Comparison of ENCODE assay signal across 11 cellular contexts in genomic region chr12:116273813-116274551, GRCh38. TPM values are rescaled to one million over a fixed set of nuclear protein-coding genes. Genes with fewer than 3 reads are reported as not detected.
DNase-seq lines count a peak whose midpoint lies in the region; ATAC-seq, FAIRE-seq and TF ChIP-seq lines count a peak whose summit lies in the region.
"Had no signal": no experiment of that assay in that cellular context is flagged by ENCODE, and none has a peak within 500 bp of the region (broad histone marks: within the 10 kb centered on the region; RNA-seq: fewer than 3 reads in every experiment).

No MANE protein-coding gene starts in this region.

- H3K4me2 ChIP-seq in keratinocyte (ENCODE audit: control insufficient read depth, extremely low read depth, insufficient read depth, low read depth, low read length): peak overlapping the region; percentile 94

- peak overlapping the region; percentile 58 to 95 (median 79) for H3K4me3 ChIP-seq in keratinocyte (ENCODE audit: control insufficient read depth in 2 of 3, extremely low read depth in 1 of 3, insufficient read depth in 2 of 3, low read depth in 1 of 3, low read length in 3 of 3)
- H3K4me3 ChIP-seq: colonic mucosa had no signal

- H3K27me3 ChIP-seq in keratinocyte (ENCODE audit: control insufficient read depth, extremely low read depth, insufficient read depth, low read length): no peaks in the 10 kb centered on the region
- H3K27me3 ChIP-seq: colonic mucosa had no signal

- H3K27ac ChIP-seq in keratinocyte (ENCODE audit: control insufficient read depth, insufficient read depth, low read length): peak overlapping the region; percentile 75
- H3K27ac ChIP-seq: colonic mucosa had no signal

- no peak for TF ChIP-seq CTCF in keratinocyte (optimal IDR thresholded peaks at IDR 0.05 in 1 of 3, IDR thresholded peaks at IDR 0.05 in 1 of 3, conservative IDR thresholded peaks at IDR 0.05 in 1 of 3; ENCODE audit: extremely low read depth in 1 of 3, insufficient read depth in 2 of 3, low read length in 3 of 3)

- FAIRE-seq in keratinocyte (lab: Jason Lieb, UNC): no peak

- peaks cover 10% of the 10 kb centered on the region for H4K20me1 ChIP-seq in keratinocyte (ENCODE audit: control insufficient read depth, extremely low read depth, insufficient read depth, low read length)

- H3K27me3 Mint-ChIP-seq in stimulated activated naive CD8-positive, alpha-beta T cell treated with anti-CD3 and anti-CD28 coated beads, Interleukin-15, Interleukin-2, amounts not matched to agents 100 ng/mL and 50 ng/mL, for 24 hours: no peaks in the 10 kb centered on the region
- no peaks in the 10 kb centered on the region for H3K27me3 Mint-ChIP-seq in activated CD8-positive, alpha-beta T cell treated with anti-CD3 and anti-CD28 coated beads, Interleukin-2, amount 10 ng/mL, durations not matched to agents 7 days and 5 days (ENCODE audit: low read depth)

- H3K4me1 Mint-ChIP-seq in stimulated activated naive CD8-positive, alpha-beta T cell treated with anti-CD3 and anti-CD28 coated beads, Interleukin-15, Interleukin-2, amounts not matched to agents 100 ng/mL and 50 ng/mL, for 24 hours (ENCODE audit: low read depth): peaks cover 62% of the 10 kb centered on the region
- peaks cover 37% of the 10 kb centered on the region for H3K4me1 Mint-ChIP-seq in activated CD8-positive, alpha-beta T cell treated with anti-CD3 and anti-CD28 coated beads, Interleukin-2, amount 10 ng/mL, durations not matched to agents 7 days and 5 days (ENCODE audit: low read depth)

- dilution Hi-C loops in keratinocyte (cut with MboI; ENCODE audit: extremely low pct_ligation_motif_present, low sequenced_read_pairs): no loop called here

- H3K9me3 ChIP-seq in keratinocyte (ENCODE audit: control insufficient read depth, low read depth, low read length): no peaks in the 10 kb centered on the region
- H3K9me3 ChIP-seq: colonic mucosa had no signal

- CTCF ChIA-PET in activated CD8-positive, alpha-beta T cell treated with anti-CD3 and anti-CD28 coated beads, Interleukin-2, amount 10 ng/mL, durations not matched to agents 7 days and 5 days (lab: Charles Lee): no interaction called here

- H3K27ac Mint-ChIP-seq in stimulated activated naive CD8-positive, alpha-beta T cell treated with anti-CD3 and anti-CD28 coated beads, Interleukin-15, Interleukin-2, amounts not matched to agents 100 ng/mL and 50 ng/mL, for 24 hours: no peak overlapping the region
- no peak overlapping the region for H3K27ac Mint-ChIP-seq in activated CD8-positive, alpha-beta T cell treated with anti-CD3 and anti-CD28 coated beads, Interleukin-2, amount 10 ng/mL, durations not matched to agents 7 days and 5 days

- H2AFZ ChIP-seq in keratinocyte (ENCODE audit: control insufficient read depth, low read length): no peak overlapping the region

- peak overlapping the region; percentile 6 for H3K9ac ChIP-seq in keratinocyte (ENCODE audit: control insufficient read depth, extremely low read depth, insufficient read depth, low read length)

- H3K79me2 ChIP-seq in keratinocyte (ENCODE audit: control insufficient read depth, insufficient read depth, low read length): peaks cover 80% of the 10 kb centered on the region

- no peaks in the 10 kb centered on the region for H3K9me1 ChIP-seq in keratinocyte (ENCODE audit: control insufficient read depth, extremely low read depth, insufficient read depth, low read length)

- ATAC-seq in stimulated activated naive CD8-positive, alpha-beta T cell treated with anti-CD3 and anti-CD28 coated beads, Interleukin-15, Interleukin-2, amounts not matched to agents 100 U/mL and 50 U/mL, for 24 hours: no peak
- no peak for ATAC-seq in activated CD8-positive, alpha-beta T cell treated with anti-CD3 and anti-CD28 coated beads, Interleukin-2, amount 10 ng/mL, durations not matched to agents 7 days and 5 days
- ATAC-seq in left cardiac atrium: no peak

- POLR2A ChIA-PET in activated CD8-positive, alpha-beta T cell treated with anti-CD3 and anti-CD28 coated beads, Interleukin-2, amount 10 ng/mL, durations not matched to agents 7 days and 5 days (lab: Charles Lee): no interaction called here

- H3K36me3 Mint-ChIP-seq in stimulated activated naive CD8-positive, alpha-beta T cell treated with anti-CD3 and anti-CD28 coated beads, Interleukin-15, Interleukin-2, amounts not matched to agents 100 ng/mL and 50 ng/mL, for 24 hours (ENCODE audit: low read depth): peaks cover 3% of the 10 kb centered on the region
- peaks cover 6% of the 10 kb centered on the region for H3K36me3 Mint-ChIP-seq in activated CD8-positive, alpha-beta T cell treated with anti-CD3 and anti-CD28 coated beads, Interleukin-2, amount 10 ng/mL, durations not matched to agents 7 days and 5 days (ENCODE audit: low read depth)

- H3K36me3 ChIP-seq in keratinocyte (ENCODE audit: control insufficient read depth in 2 of 2, extremely low read depth in 1 of 2, insufficient read depth in 2 of 2, low read length in 2 of 2): no peaks in the 10 kb centered on the region
- H3K36me3 ChIP-seq: colonic mucosa had no signal

- H3K9me3 Mint-ChIP-seq in stimulated activated naive CD8-positive, alpha-beta T cell treated with anti-CD3 and anti-CD28 coated beads, Interleukin-15, Interleukin-2, amounts not matched to agents 100 ng/mL and 50 ng/mL, for 24 hours: no peaks in the 10 kb centered on the region
- H3K9me3 Mint-ChIP-seq in activated CD8-positive, alpha-beta T cell treated with anti-CD3 and anti-CD28 coated beads, Interleukin-2, amount 10 ng/mL, durations not matched to agents 7 days and 5 days (ENCODE audit: insufficient read depth): no peaks in the 10 kb centered on the region

- peaks cover 12% of the 10 kb centered on the region for H3K4me1 ChIP-seq in keratinocyte (ENCODE audit: control insufficient read depth, extremely low read depth, insufficient read depth, low read length)
- H3K4me1 ChIP-seq: colonic mucosa had no signal

- H3K4me3 Mint-ChIP-seq in stimulated activated naive CD8-positive, alpha-beta T cell treated with anti-CD3 and anti-CD28 coated beads, Interleukin-15, Interleukin-2, amounts not matched to agents 100 ng/mL and 50 ng/mL, for 24 hours: peak overlapping the region; percentile 89
- peak overlapping the region; percentile 28 for H3K4me3 Mint-ChIP-seq in activated CD8-positive, alpha-beta T cell treated with anti-CD3 and anti-CD28 coated beads, Interleukin-2, amount 10 ng/mL, durations not matched to agents 7 days and 5 days

- intact Hi-C loops in left cardiac atrium (cut with DNase I): loop anchor here (10.0 kb wide), 2 partner anchors 231 to 331 kb away; no protein-coding TSS in a partner anchor

- DNase-seq in stimulated activated naive CD8-positive, alpha-beta T cell treated with anti-CD3 and anti-CD28 coated beads, Interleukin-15, Interleukin-2, amounts not matched to agents 100 U/mL and 50 U/mL, for 24 hours: no peak
- DNase-seq in activated CD8-positive, alpha-beta T cell treated with anti-CD3 and anti-CD28 coated beads, Interleukin-2, amount 10 ng/mL, durations not matched to agents 7 days and 5 days: no peak
- DNase-seq in keratinocyte (ENCODE audit: low read depth, low spot score) (no peak), HK-2 (ENCODE audit: unreplicated experiment) (no peak), NCI-H1417 treated with DMSO at 0.1 percent for 48 hours (lab: John Stamatoyannopoulos, UW) (no peak), left cardiac atrium (no peak)
- no peak for DNase-seq in stimulated activated CD8-positive, alpha-beta memory T cell treated with anti-CD3 and anti-CD28 coated beads, Interleukin-4, amount 100 ng/mL, for 48 hours
- DNase-seq: colonic mucosa, COR-L47, SW 1271 had no signal

RNA-seq across cellular contexts. Expression of gene MED13L, which starts 3.5 kb away (rescaled TPM):
- 10 to 100 TPM; 74.7 to 76.9 TPM for total RNA-seq in activated CD8-positive, alpha-beta T cell treated with anti-CD3 and anti-CD28 coated beads, Interleukin-2, amount 10 ng/mL, durations not matched to agents 7 days and 5 days
- polyA plus RNA-seq in keratinocyte: 25.9 to 31.7 TPM (median 28.2 TPM) in 3 replicates
- polyA plus RNA-seq in keratinocyte (2011; ENCODE audit: low read depth): 25.4 TPM
- 17.3 and 28.0 TPM in 2 replicates for polyA plus RNA-seq in keratinocyte (2011; cell fraction: cytosol; rRNA removed)
- 56.7 and 69.2 TPM in 2 replicates for polyA plus RNA-seq in keratinocyte (2011; cell fraction: nucleus; rRNA removed)
- 19.9 and 27.2 TPM in 2 replicates for polyA plus RNA-seq in keratinocyte (2012; ENCODE audit: low replicate concordance)
- 57.7 to 176 TPM (median 96.7 TPM) in 3 replicates for polyA minus RNA-seq in keratinocyte
- polyA minus RNA-seq in keratinocyte (2011; cell fraction: cytosol; rRNA and poly(A)+ RNA removed): 37.2 TPM
- polyA minus RNA-seq in keratinocyte (2011; cell fraction: nucleus; rRNA and poly(A)+ RNA removed): 132 and 288 TPM in 2 replicates
- total RNA-seq in left cardiac atrium: 10 to 100 TPM; 66.0 to 68.3 TPM
